In genomic region chr2:237662671-237663093, GRCh38 we compare ENCODE assay signal across 10 cellular contexts. TPM values are rescaled to one million over a fixed set of nuclear protein-coding genes. Genes with fewer than 3 reads are reported as not detected.
DNase-seq lines count a peak whose midpoint lies in the region; ATAC-seq lines count a peak whose summit lies in the region.
"Had no signal": no experiment of that assay in that cellular context is flagged by ENCODE, and none has a peak within 500 bp of the region (broad histone marks: within the 10 kb centered on the region; RNA-seq: fewer than 3 reads in every experiment).

No MANE protein-coding gene starts in this region.

- H3K27me3 Mint-ChIP-seq in activated CD4-positive, alpha-beta T cell treated with anti-CD3 and anti-CD28 coated beads, Interleukin-2, amount 10 ng/mL, durations not matched to agents 7 days and 5 days = peaks cover 22% of the 10 kb centered on the region
- H3K27me3 Mint-ChIP-seq in stimulated activated naive CD8-positive, alpha-beta T cell treated with anti-CD3 and anti-CD28 coated beads, Interleukin-15, amount 100 ng/mL, for 72 hours = peaks cover 8% of the 10 kb centered on the region
- H3K27me3 Mint-ChIP-seq: activated naive CD8-positive, alpha-beta T cell had no signal

- CTCF ChIA-PET in activated CD4-positive, alpha-beta T cell treated with anti-CD3 and anti-CD28 coated beads, Interleukin-2, amount 10 ng/mL, durations not matched to agents 7 days and 5 days (lab: Charles Lee) = interaction anchor here (2.2 kb wide), 1 partner anchor 11 kb away, joined by 13 read pairs; no protein-coding TSS in a partner anchor

- POLR2A ChIA-PET in activated CD4-positive, alpha-beta T cell treated with anti-CD3 and anti-CD28 coated beads, Interleukin-2, amount 10 ng/mL, durations not matched to agents 7 days and 5 days (lab: Charles Lee) = no interaction called here

- H3K4me1 Mint-ChIP-seq in activated CD4-positive, alpha-beta T cell treated with anti-CD3 and anti-CD28 coated beads, Interleukin-2, amount 10 ng/mL, durations not matched to agents 7 days and 5 days = peaks cover 9% of the 10 kb centered on the region
- peaks cover 17% of the 10 kb centered on the region for H3K4me1 Mint-ChIP-seq in stimulated activated naive CD8-positive, alpha-beta T cell treated with anti-CD3 and anti-CD28 coated beads, Interleukin-15, amount 100 ng/mL, for 72 hours

- H3K36me3 Mint-ChIP-seq in activated CD4-positive, alpha-beta T cell treated with anti-CD3 and anti-CD28 coated beads, Interleukin-2, amount 10 ng/mL, durations not matched to agents 7 days and 5 days (ENCODE audit: low read depth) = no peaks in the 10 kb centered on the region
- H3K36me3 Mint-ChIP-seq: activated naive CD8-positive, alpha-beta T cell had no signal

- DNase-seq in activated effector memory CD4-positive, alpha-beta T cell treated with anti-CD3 and anti-CD28 coated beads, Interleukin-2, amount 50 U/mL, for 16 hours = peak; percentile 75
- no peak for DNase-seq in activated effector memory CD4-positive, alpha-beta T cell treated with Interleukin-2 at 50 U/mL for 16 hours
- DNase-seq in NCI-H345 treated with DMSO at 0.1 percent for 48 hours (lab: John Stamatoyannopoulos, UW; ENCODE audit: unreplicated experiment) = peak; percentile 63
- peak; percentile 26 for DNase-seq in activated CD4-positive, alpha-beta T cell treated with anti-CD3 and anti-CD28 coated beads, Interleukin-2, amount 10 ng/mL, durations not matched to agents 7 days and 5 days
- DNase-seq in epithelial cell of prostate (ENCODE audit: low read depth, low spot score) = peak; percentile 80
- peak; percentile 92 for DNase-seq in mucosa of gallbladder (ENCODE audit: low spot score)
- peak; percentile 16 to 54 for DNase-seq in stimulated activated naive CD8-positive, alpha-beta T cell treated with anti-CD3 and anti-CD28 coated beads, Interleukin-15, amount 100 ng/mL, for 72 hours
- DNase-seq: DND-41 had no signal

- no peak overlapping the region for H3K4me3 Mint-ChIP-seq in activated CD4-positive, alpha-beta T cell treated with anti-CD3 and anti-CD28 coated beads, Interleukin-2, amount 10 ng/mL, durations not matched to agents 7 days and 5 days
- peak overlapping the region in 1 of 2 donors; percentile 16 for H3K4me3 Mint-ChIP-seq in stimulated activated naive CD8-positive, alpha-beta T cell treated with anti-CD3 and anti-CD28 coated beads, Interleukin-15, amount 100 ng/mL, for 72 hours
- H3K4me3 Mint-ChIP-seq: activated naive CD8-positive, alpha-beta T cell had no signal

- no peaks in the 10 kb centered on the region for H3K9me3 Mint-ChIP-seq in activated CD4-positive, alpha-beta T cell treated with anti-CD3 and anti-CD28 coated beads, Interleukin-2, amount 10 ng/mL, durations not matched to agents 7 days and 5 days
- H3K9me3 Mint-ChIP-seq in stimulated activated naive CD8-positive, alpha-beta T cell treated with anti-CD3 and anti-CD28 coated beads, Interleukin-15, amount 100 ng/mL, for 72 hours = no peaks in the 10 kb centered on the region

- ATAC-seq in stimulated activated naive CD8-positive, alpha-beta T cell treated with anti-CD3 and anti-CD28 coated beads, Interleukin-15, amount 100 ng/mL, for 72 hours = peak; percentile 85
- no peak for ATAC-seq in GM21381 (IDR thresholded peaks at IDR 0.05; ENCODE audit: unreplicated experiment)

- H3K27ac Mint-ChIP-seq in activated CD4-positive, alpha-beta T cell treated with anti-CD3 and anti-CD28 coated beads, Interleukin-2, amount 10 ng/mL, durations not matched to agents 7 days and 5 days = no peak overlapping the region
- H3K27ac Mint-ChIP-seq in stimulated activated naive CD8-positive, alpha-beta T cell treated with anti-CD3 and anti-CD28 coated beads, Interleukin-15, amount 100 ng/mL, for 72 hours = peak overlapping the region in 1 of 2 donors; percentile 59
- H3K27ac Mint-ChIP-seq: activated naive CD8-positive, alpha-beta T cell had no signal

- no peak overlapping the region for H3K27ac ChIP-seq in epithelial cell of prostate

RNA-seq across cellular contexts. Expression of gene LRRFIP1, which starts 35.3 kb away (rescaled TPM):
- 100 to 1,000 TPM; 187 to 196 TPM for total RNA-seq in activated CD4-positive, alpha-beta T cell treated with anti-CD3 and anti-CD28 coated beads, Interleukin-2, amount 10 ng/mL, durations not matched to agents 7 days and 5 days
- 104 TPM for total RNA-seq in mucosa of gallbladder
